2 cellular contexts compared by ENCODE assay signal in genomic region chr4:139015948-139016451, GRCh38.
TF ChIP-seq lines count a peak whose summit lies in the region.

No MANE protein-coding gene starts in this region.

TF ChIP-seq in IMR-90, 13 proteins besides CTCF, POLR2A, EP300 and RAD21:
- TF ChIP-seq NFE2L2 (IDR thresholded peaks at IDR 0.05; ENCODE audit: low read depth, low read length), result no peak
- no peak for TF ChIP-seq CEBPB (IDR thresholded peaks at IDR 0.05; ENCODE audit: low read depth, low read length)
- peak; percentile 50; the same call in 1 of the 2 replicates for TF ChIP-seq MAZ (IDR thresholded peaks at IDR 0.05; ENCODE audit: borderline replicate concordance, low read depth, low read length)
- TF ChIP-seq RCOR1 (IDR thresholded peaks at IDR 0.05; ENCODE audit: insufficient replicate concordance, low read length), result no peak
- TF ChIP-seq ELK1 (IDR thresholded peaks at IDR 0.05; ENCODE audit: borderline replicate concordance, low read depth, low read length), result no peak
- no peak for TF ChIP-seq BHLHE40 (IDR thresholded peaks at IDR 0.05; ENCODE audit: low read depth, low read length)
- TF ChIP-seq RFX5 (IDR thresholded peaks at IDR 0.05; ENCODE audit: low read depth, low read length), result no peak
- TF ChIP-seq MXI1 (IDR thresholded peaks at IDR 0.05; ENCODE audit: borderline replicate concordance, low read depth, low read length), result peak; percentile 64; the same call in 1 of the 2 replicates

TF ChIP-seq in H1, 55 proteins besides CTCF, POLR2A, EP300 and RAD21:
- TF ChIP-seq CEBPB (IDR thresholded peaks at IDR 0.05; ENCODE audit: low read depth, low read length) (no peak), YY1 (IDR thresholded peaks at IDR 0.05; ENCODE audit: low read depth, low read length) (0 out of 2 replicates have a peak, but pooled peaks have one; percentile 41), KDM4A (IDR thresholded peaks at IDR 0.05; ENCODE audit: low read depth, low read length, severe bottlenecking) (peak; percentile 64), TAF7 (optimal IDR thresholded peaks at IDR 0.05; ENCODE audit: borderline replicate concordance, low read depth, low read length) (peak; percentile 11), KDM1A (IDR thresholded peaks at IDR 0.05; ENCODE audit: borderline replicate concordance, low read length) (no peak), SAP30 (IDR thresholded peaks at IDR 0.05; ENCODE audit: insufficient read depth, insufficient replicate concordance, low read length) (peak; percentile 33)
TF ChIP-seq in H1: peak in this region for 4.
